Comparison of ENCODE assay signal across 1 cellular context in genomic region chr1:172820759-172821158, GRCh38.
TF ChIP-seq lines count a peak whose summit lies in the region.

No MANE protein-coding gene starts in this region.

TF ChIP-seq in IMR-90, 13 proteins besides CTCF, POLR2A, EP300 and RAD21:
- no peak for TF ChIP-seq MAFK (IDR thresholded peaks at IDR 0.05; ENCODE audit: low read depth, low read length)
- peak; percentile 82 for TF ChIP-seq CEBPB (IDR thresholded peaks at IDR 0.05; ENCODE audit: low read depth, low read length)
TF ChIP-seq in IMR-90: peak in this region for 1.
